Comparison of ENCODE assay signal across 8 cellular contexts in the genomic region with DNA sequence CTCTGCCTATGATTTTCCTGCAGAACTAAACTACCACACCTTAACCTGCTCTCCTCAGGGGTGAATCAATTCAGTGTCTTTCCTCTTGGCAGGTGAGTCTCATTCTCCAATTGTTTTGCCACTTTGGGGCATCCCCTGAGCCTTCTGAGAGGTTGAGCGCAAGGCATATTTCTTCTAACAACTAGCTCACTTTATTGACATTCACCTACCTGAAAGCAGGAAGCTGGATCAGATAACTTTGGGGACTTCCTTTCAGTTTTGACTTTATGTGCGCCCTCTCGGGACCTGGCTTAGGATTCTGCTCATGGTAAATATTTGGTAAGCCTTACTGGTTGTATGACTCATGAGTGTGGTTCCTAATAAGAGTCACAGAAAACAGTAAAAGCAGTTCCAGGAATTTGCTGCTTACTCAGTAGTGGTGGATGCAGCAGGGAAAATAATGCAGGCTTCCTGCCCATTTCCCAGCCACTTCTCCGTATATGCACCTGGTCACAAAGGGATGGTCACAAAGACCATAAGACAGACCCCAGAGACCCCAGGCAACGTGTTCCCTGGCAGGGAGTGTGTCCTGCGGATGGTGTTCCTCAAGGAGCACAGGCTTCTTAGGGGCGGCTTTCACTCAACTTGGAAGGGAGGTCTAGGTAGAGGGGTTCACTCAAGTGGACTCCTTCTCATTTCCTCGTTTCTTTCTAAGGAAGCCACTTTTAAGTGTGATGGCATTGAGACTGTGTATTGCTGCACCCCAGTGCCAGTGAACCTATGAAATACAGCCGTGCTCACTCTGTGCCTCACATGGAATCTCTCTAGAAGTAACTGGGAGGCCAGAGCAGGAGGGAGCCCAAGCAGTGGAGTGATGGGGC. TPM values are rescaled to one million over a fixed set of nuclear protein-coding genes. Genes with fewer than 3 reads are reported as not detected.
A peak's percentile ranks its signal among the peaks of the same experiment; 100 is the strongest.
DNase-seq lines count a peak whose midpoint lies in the region; ATAC-seq and TF ChIP-seq lines count a peak whose summit lies in the region.

No MANE protein-coding gene starts in this region.

- ATAC-seq in HG03442 (IDR thresholded peaks at IDR 0.05; ENCODE audit: unreplicated experiment): peak; percentile 63
- ATAC-seq in right lobe of liver: peak; percentile 62 to 94 (median 80)
- no peak for ATAC-seq in GM18517 (IDR thresholded peaks at IDR 0.05; ENCODE audit: unreplicated experiment)

- TF ChIP-seq POLR2A in right lobe of liver (IDR thresholded peaks at IDR 0.05): no peak

- peaks cover 0 to 1% (median 0%) of the 10 kb centered on the region in 5 donors for H3K9me3 Mint-ChIP-seq in CD8-positive, alpha-beta memory T cell

- H3K36me3 Mint-ChIP-seq in CD8-positive, alpha-beta memory T cell: peaks cover 4 to 11% (median 4%) of the 10 kb centered on the region in 3 donors

- WGBS in right lobe of liver (ENCODE audit: insufficient coverage, low coverage, low lambda C conversion rate, missing lambda C conversion rate): 39% methylated on average over 5 of the region's 9 CpGs

- H3K27ac Mint-ChIP-seq in CD8-positive, alpha-beta memory T cell: no peak overlapping the region

- H3K4me3 Mint-ChIP-seq in CD8-positive, alpha-beta memory T cell: peak overlapping the region in 3 of 7 donors; percentile 6 to 37 (median 24)

- no peaks in the 10 kb centered on the region for H3K9me3 ChIP-seq in right lobe of liver
- H3K9me3 ChIP-seq in CD8-positive, alpha-beta memory T cell (ENCODE audit: low read length): no peaks in the 10 kb centered on the region

- H3K4me1 Mint-ChIP-seq in CD8-positive, alpha-beta memory T cell: peaks cover 7 to 19% (median 19%) of the 10 kb centered on the region in 3 donors

- CTCF ChIA-PET in CD8-positive, alpha-beta memory T cell (lab: Charles Lee): interaction anchor here (1.1 kb wide), 1 partner anchor 38 kb away, joined by 3 read pairs; no protein-coding TSS in a partner anchor

- POLR2A ChIA-PET in CD8-positive, alpha-beta memory T cell (lab: Charles Lee): no interaction called here

- peaks cover 0 to 11% of the 10 kb centered on the region in 2 donors for H3K27me3 Mint-ChIP-seq in CD8-positive, alpha-beta memory T cell

- no peaks in the 10 kb centered on the region for H3K36me3 ChIP-seq in right lobe of liver
- no peaks in the 10 kb centered on the region for H3K36me3 ChIP-seq in CD8-positive, alpha-beta memory T cell (ENCODE audit: insufficient read depth, low read length)

- intact Hi-C loops in right lobe of liver (cut with DNase I): no loop called here

- TF ChIP-seq CTCF in right lobe of liver (IDR thresholded peaks at IDR 0.05): no peak

- DNase-seq in DMS53 treated with DMSO at 0.1 percent for 48 hours (lab: John Stamatoyannopoulos, UW; ENCODE audit: unreplicated experiment): peak; percentile 90
- peak; percentile 65 to 68 for DNase-seq in activated T-cell treated with anti-CD3 and anti-CD28 coated beads, Interleukin-2, amount 50 U/mL, for 48 hours
- DNase-seq in right lobe of liver: peak in 1 of 3 donors; percentile 33
- DNase-seq in foreskin melanocyte: no peak
- no peak for DNase-seq in iPS-NIHi11 (ENCODE audit: low spot score)
- DNase-seq in CD8-positive, alpha-beta memory T cell: no peak

- no peaks in the 10 kb centered on the region for H3K4me1 ChIP-seq in right lobe of liver
- no peaks in the 10 kb centered on the region for H3K4me1 ChIP-seq in CD8-positive, alpha-beta memory T cell (ENCODE audit: insufficient read depth, low read length)

- peak overlapping the region in 1 of 3 donors; percentile 51 for H3K27ac ChIP-seq in right lobe of liver
- H3K27ac ChIP-seq in CD8-positive, alpha-beta memory T cell (ENCODE audit: low read depth, low read length): no peak overlapping the region

- H3K27me3 ChIP-seq in right lobe of liver: no peaks in the 10 kb centered on the region
- H3K27me3 ChIP-seq in CD8-positive, alpha-beta memory T cell (ENCODE audit: insufficient read depth, low read length, poor library complexity, severe bottlenecking): no peaks in the 10 kb centered on the region

- no peak overlapping the region for H3K4me3 ChIP-seq in right lobe of liver
- H3K4me3 ChIP-seq in CD8-positive, alpha-beta memory T cell (ENCODE audit: low read length): no peak overlapping the region

RNA-seq across cellular contexts. Expression of a gene that starts 22.0 kb away (rescaled TPM):
- total RNA-seq in right lobe of liver: 1 to 10 TPM in 2 of 6 experiments, under 1 TPM in 1, not detected in 3; 0.68 to 2.7 (median 1.2) TPM
- total RNA-seq in CD8-positive, alpha-beta memory T cell: 100 to 1,000 TPM; 147 to 159 TPM
- polyA plus RNA-seq in CD8-positive, alpha-beta memory T cell: 0.84 TPM

Comparison
In these comparisons a context has a peak if more than half of its experiments do, and no peak if none do; other contexts are left out.
1. DNase-seq: peak in DMS53 treated with DMSO at 0.1 percent for 48 hours (single experiment) and activated T-cell treated with anti-CD3 and anti-CD28 coated beads, Interleukin-2, amount 50 U/mL, for 48 hours (2 of 2); none in foreskin melanocyte (single experiment), iPS-NIHi11 (single experiment) and CD8-positive, alpha-beta memory T cell (0 of 5).
2. RNA of a gene that starts 22.0 kb away (total RNA-seq): 147 to 159 TPM in CD8-positive, alpha-beta memory T cell; 0.68 to 2.7 TPM in right lobe of liver; every median in the first group is over 10 times any median in the second.